9 cellular contexts compared by ENCODE assay signal in the genomic region with DNA sequence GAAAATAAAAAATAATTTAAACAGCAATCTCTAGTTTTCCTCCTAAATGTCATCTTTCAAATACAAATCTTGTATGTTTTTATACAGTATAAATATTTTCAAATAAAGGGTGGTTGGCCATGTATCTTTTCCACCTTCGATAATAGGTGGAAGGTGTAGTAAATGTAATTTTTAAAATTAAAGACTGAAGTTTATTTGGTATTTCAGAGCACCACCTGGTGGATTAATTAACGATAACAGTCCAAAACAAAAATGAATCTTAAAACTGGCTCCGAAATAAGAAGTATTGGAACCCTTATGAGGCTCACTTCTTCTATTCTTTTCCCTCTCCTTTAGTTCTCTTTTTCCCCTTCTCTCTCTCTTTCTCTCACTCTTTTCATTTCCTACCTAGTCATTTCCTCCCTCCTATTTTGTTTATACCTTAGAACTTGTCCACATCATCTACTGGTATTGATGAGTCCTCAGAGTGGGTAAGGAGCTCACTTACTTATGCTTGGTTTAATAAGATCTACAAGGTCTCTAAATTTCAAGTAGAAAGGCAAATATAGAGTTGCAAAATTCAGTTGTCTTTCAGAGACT.
DNase-seq lines count a peak whose midpoint lies in the region; ATAC-seq, FAIRE-seq and TF ChIP-seq lines count a peak whose summit lies in the region.
"Had no signal": no experiment of that assay in that cellular context is flagged by ENCODE, and none has a peak within 500 bp of the region (broad histone marks: within the 10 kb centered on the region; RNA-seq: fewer than 3 reads in every experiment).

No MANE protein-coding gene starts in this region.

- FAIRE-seq in G401.6 (lab: Jason Lieb, UNC) (peak; percentile 60), GM12891 (lab: Jason Lieb, UNC) (no peak)

- H3K36me3 Mint-ChIP-seq in nephron (ENCODE audit: low read depth): no peaks in the 10 kb centered on the region

- H3K9me3 Mint-ChIP-seq in nephron: no peaks in the 10 kb centered on the region

- no peak overlapping the region for H3K27ac ChIP-seq in body of pancreas

- peak in 6 of 7 experiments; percentile 10 to 38 (median 26) for TF ChIP-seq CTCF in body of pancreas (IDR thresholded peaks at IDR 0.05)
- TF ChIP-seq CTCF in nephron (IDR thresholded peaks at IDR 0.05; ENCODE audit: unreplicated experiment in 3 of 3): peak; percentile 38 to 57 (median 45)

- H3K4me3 ChIP-seq in body of pancreas: no peak overlapping the region

- H3K27me3 ChIP-seq in body of pancreas: no peaks in the 10 kb centered on the region

- no peaks in the 10 kb centered on the region for H3K4me1 Mint-ChIP-seq in nephron

- WGBS in body of pancreas, 2 donors: 8 to 13% methylated on average over 3 of the region's 3 CpGs

- DNase-seq in Kasumi-1 (lab: John Stamatoyannopoulos, UW): peak; percentile 64 to 78
- no peak for DNase-seq in body of pancreas
- no peak for DNase-seq in activated effector memory CD4-positive, alpha-beta T cell treated with anti-CD3 and anti-CD28 coated beads, Interleukin-2, amount 50 U/mL, for 16 hours
- no peak for DNase-seq in T-helper 1 cell
- DNase-seq in GM12891 (ENCODE audit: insufficient read length, low spot score): no peak
- DNase-seq: NCI-H1436; stimulated activated CD4-positive, alpha-beta T cell treated with anti-CD3 and anti-CD28 coated beads, Interleukin-4, amount 100 ng/mL, for 1 hour had no signal

- no peaks in the 10 kb centered on the region for H3K4me1 ChIP-seq in body of pancreas

- no peak overlapping the region for H3K4me3 Mint-ChIP-seq in nephron

- no peaks in the 10 kb centered on the region for H3K36me3 ChIP-seq in body of pancreas (replicated peaks in 1 of 2; ENCODE audit: insufficient read depth in 1 of 2, low read depth in 2 of 2)

- no peaks in the 10 kb centered on the region for H3K9me3 ChIP-seq in body of pancreas

- H3K27ac Mint-ChIP-seq in nephron: no peak overlapping the region

- no peak for TF ChIP-seq POLR2A in body of pancreas (IDR thresholded peaks at IDR 0.05)
- TF ChIP-seq POLR2A in GM12891 (IDR thresholded peaks at IDR 0.05; ENCODE audit: low read depth, low read length): no peak

- intact Hi-C loops in body of pancreas (cut with DNase I): no loop called here

- no peak for ATAC-seq in body of pancreas

- H3K27me3 Mint-ChIP-seq in nephron (ENCODE audit: low read depth): no peaks in the 10 kb centered on the region

TF ChIP-seq in GM12891, 5 proteins besides CTCF, POLR2A, EP300 and RAD21:
- no peak for TF ChIP-seq SPI1 (IDR thresholded peaks at IDR 0.05; ENCODE audit: low read depth, low read length)
- TF ChIP-seq TAF1 (IDR thresholded peaks at IDR 0.05; ENCODE audit: low read depth, low read length): no peak
- no peak for TF ChIP-seq POLR2AphosphoS5 (IDR thresholded peaks at IDR 0.05; ENCODE audit: low read depth, low read length)
- TF ChIP-seq PAX5 (IDR thresholded peaks at IDR 0.05; ENCODE audit: insufficient read depth, low read length, severe bottlenecking): no peak
- no peak for TF ChIP-seq POU2F2 (IDR thresholded peaks at IDR 0.05; ENCODE audit: low read depth, low read length)

Comparison
In these comparisons a context has a peak if more than half of its experiments do, and no peak if none do; other contexts are left out.
1. DNase-seq: peak in Kasumi-1 (2 of 2); none in body of pancreas (0 of 4), activated effector memory CD4-positive, alpha-beta T cell treated with anti-CD3 and anti-CD28 coated beads, Interleukin-2, amount 50 U/mL, for 16 hours (single experiment), T-helper 1 cell (0 of 5) and GM12891 (single experiment).